In the genomic region with DNA sequence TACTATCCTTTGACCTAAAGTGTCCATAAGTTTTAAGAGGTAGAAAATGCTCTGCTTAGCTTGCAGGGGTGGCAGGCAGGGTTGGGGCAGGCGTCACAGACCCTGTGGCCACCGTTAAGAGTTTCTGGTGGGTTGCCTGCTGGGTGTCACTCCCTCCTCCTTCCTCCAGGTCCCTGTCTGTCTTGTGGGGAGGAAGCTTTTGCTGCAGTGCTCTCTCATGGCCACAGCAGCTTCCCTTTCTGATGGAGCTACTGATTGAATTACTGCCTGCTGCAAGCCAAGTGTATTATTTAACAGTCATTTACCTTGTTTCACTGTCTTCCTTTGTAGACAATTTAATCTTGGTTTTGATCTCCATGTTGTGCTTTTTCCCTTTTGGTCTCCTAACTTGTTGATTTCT, we compare ENCODE assay signal across 1 cellular context.
TF ChIP-seq lines count a peak whose summit lies in the region.

No MANE protein-coding gene starts in this region.

TF ChIP-seq in GM12878, 131 proteins besides CTCF, POLR2A, EP300 and RAD21 (continued from another document):
- TF ChIP-seq, protein P1, sequence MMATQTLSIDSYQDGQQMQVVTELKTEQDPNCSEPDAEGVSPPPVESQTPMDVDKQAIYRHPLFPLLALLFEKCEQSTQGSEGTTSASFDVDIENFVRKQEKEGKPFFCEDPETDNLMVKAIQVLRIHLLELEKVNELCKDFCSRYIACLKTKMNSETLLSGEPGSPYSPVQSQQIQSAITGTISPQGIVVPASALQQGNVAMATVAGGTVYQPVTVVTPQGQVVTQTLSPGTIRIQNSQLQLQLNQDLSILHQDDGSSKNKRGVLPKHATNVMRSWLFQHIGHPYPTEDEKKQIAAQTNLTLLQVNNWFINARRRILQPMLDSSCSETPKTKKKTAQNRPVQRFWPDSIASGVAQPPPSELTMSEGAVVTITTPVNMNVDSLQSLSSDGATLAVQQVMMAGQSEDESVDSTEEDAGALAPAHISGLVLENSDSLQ (IDR thresholded peaks at IDR 0.05), result peak; percentile 68; the same call in 1 of the 2 replicates
- peak; percentile 47; the same call in 1 of the 2 replicates for TF ChIP-seq IKZF1 (conservative IDR thresholded peaks at IDR 0.05)
